In genomic region chr4:10151182-10151581, GRCh38 we compare ENCODE assay signal across 14 cellular contexts. TPM values are rescaled to one million over a fixed set of nuclear protein-coding genes. Genes with fewer than 3 reads are reported as not detected.
DNase-seq lines count a peak whose midpoint lies in the region; ATAC-seq lines count a peak whose summit lies in the region.
"Had no signal": no experiment of that assay in that cellular context is flagged by ENCODE, and none has a peak within 500 bp of the region (broad histone marks: within the 10 kb centered on the region; RNA-seq: fewer than 3 reads in every experiment).

No MANE protein-coding gene starts in this region.

- ATAC-seq in HG02642 (IDR thresholded peaks at IDR 0.05; ENCODE audit: poor library complexity, unreplicated experiment): peak; percentile 63
- ATAC-seq in HG03442 (IDR thresholded peaks at IDR 0.05; ENCODE audit: unreplicated experiment): peak; percentile 63
- ATAC-seq in GM19455 (IDR thresholded peaks at IDR 0.05; ENCODE audit: unreplicated experiment): no peak
- ATAC-seq: A549 had no signal

- DNase-seq in DMS79 (lab: John Stamatoyannopoulos, UW): peak; percentile 51
- peak; percentile 36 for DNase-seq in GM19238 (ENCODE audit: insufficient read length, low spot score)
- DNase-seq in occipital lobe (lab: John Stamatoyannopoulos, UW): no peak
- DNase-seq in NCI-H748 (lab: John Stamatoyannopoulos, UW; ENCODE audit: unreplicated experiment): no peak
- no peak for DNase-seq in pons (ENCODE audit: low spot score)
- DNase-seq: HCEC 1CT, NCI-H1694 treated with DMSO at 0.1 percent for 48 hours, posterior cingulate gyrus, SJCRH30, uterus had no signal

RNA-seq across cellular contexts. Expression of gene WDR1, which starts 34.6 kb away (rescaled TPM):
- 75.5 TPM for total RNA-seq in occipital lobe

Comparison
In these comparisons a context has a peak if more than half of its experiments do, and no peak if none do; other contexts are left out.
1. DNase-seq: peak in DMS79 (single experiment) and GM19238 (single experiment); none in occipital lobe (single experiment), NCI-H748 (single experiment) and pons (single experiment).